9 cellular contexts compared by ENCODE assay signal in the genomic region with DNA sequence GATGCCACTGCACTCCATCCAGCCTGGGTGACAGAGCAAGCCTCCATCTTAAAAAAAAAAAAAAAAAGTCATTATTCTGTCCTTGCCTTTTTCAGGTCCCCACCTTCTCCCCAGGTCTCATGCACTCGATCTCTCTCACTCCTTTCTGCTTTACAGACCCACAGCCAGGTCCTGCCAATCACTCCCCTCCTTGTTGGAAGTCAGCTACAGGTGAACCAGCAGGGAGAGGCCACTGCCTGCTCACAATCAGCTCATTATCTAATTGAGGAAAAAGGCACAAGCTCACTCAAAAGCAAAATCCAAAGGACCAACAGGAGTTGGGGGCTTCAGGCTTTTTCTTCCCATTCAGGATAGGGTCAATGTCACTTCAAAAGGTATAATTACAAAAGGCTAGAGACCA. TPM values are rescaled to one million over a fixed set of nuclear protein-coding genes. Genes with fewer than 3 reads are reported as not detected.
DNase-seq lines count a peak whose midpoint lies in the region; ATAC-seq lines count a peak whose summit lies in the region.
"Had no signal": no experiment of that assay in that cellular context is flagged by ENCODE, and none has a peak within 500 bp of the region (broad histone marks: within the 10 kb centered on the region; RNA-seq: fewer than 3 reads in every experiment).

No MANE protein-coding gene starts in this region.

- H3K4me3 Mint-ChIP-seq in activated CD8-positive, alpha-beta T cell treated with anti-CD3 and anti-CD28 coated beads, Interleukin-2, amount 10 ng/mL, durations not matched to agents 7 days and 5 days: peak overlapping the region; percentile 89
- peak overlapping the region; percentile 88 for H3K4me3 Mint-ChIP-seq in stimulated activated effector memory CD8-positive, alpha-beta T cell treated with anti-CD3 and anti-CD28 coated beads, Interleukin-12 subunit alpha, Interleukin-12 subunit beta, amount 100 ng/mL, for 72 hours

- no peaks in the 10 kb centered on the region for H3K27me3 Mint-ChIP-seq in activated CD8-positive, alpha-beta T cell treated with anti-CD3 and anti-CD28 coated beads, Interleukin-2, amount 10 ng/mL, durations not matched to agents 7 days and 5 days (ENCODE audit: low read depth)

- H3K4me3 ChIP-seq in iPS-11a (ENCODE audit: low read depth, low read length): peak overlapping the region; percentile 8

- CTCF ChIA-PET in activated CD8-positive, alpha-beta T cell treated with anti-CD3 and anti-CD28 coated beads, Interleukin-2, amount 10 ng/mL, durations not matched to agents 7 days and 5 days (lab: Charles Lee): interaction anchor here (1.4 kb wide), 1 partner anchor 182 kb away, joined by 3 read pairs; no protein-coding TSS in a partner anchor

- H3K36me3 Mint-ChIP-seq in activated CD8-positive, alpha-beta T cell treated with anti-CD3 and anti-CD28 coated beads, Interleukin-2, amount 10 ng/mL, durations not matched to agents 7 days and 5 days (ENCODE audit: low read depth): peaks cover 34% of the 10 kb centered on the region
- peaks cover 33% of the 10 kb centered on the region for H3K36me3 Mint-ChIP-seq in stimulated activated effector memory CD8-positive, alpha-beta T cell treated with anti-CD3 and anti-CD28 coated beads, Interleukin-12 subunit alpha, Interleukin-12 subunit beta, amount 100 ng/mL, for 72 hours

- no peak for ATAC-seq in activated CD8-positive, alpha-beta T cell treated with anti-CD3 and anti-CD28 coated beads, Interleukin-2, amount 10 ng/mL, durations not matched to agents 7 days and 5 days
- ATAC-seq in stimulated activated effector memory CD8-positive, alpha-beta T cell treated with anti-CD3 and anti-CD28 coated beads, Interleukin-12 subunit alpha, Interleukin-12 subunit beta, amount 100 ng/mL, for 72 hours: no peak
- ATAC-seq in HG03097 (IDR thresholded peaks at IDR 0.05; ENCODE audit: low FRiP score, unreplicated experiment) (no peak), GM18867 (IDR thresholded peaks at IDR 0.05; ENCODE audit: unreplicated experiment) (no peak)

- H3K27ac Mint-ChIP-seq in activated CD8-positive, alpha-beta T cell treated with anti-CD3 and anti-CD28 coated beads, Interleukin-2, amount 10 ng/mL, durations not matched to agents 7 days and 5 days: peak overlapping the region; percentile 79
- H3K27ac Mint-ChIP-seq in stimulated activated effector memory CD8-positive, alpha-beta T cell treated with anti-CD3 and anti-CD28 coated beads, Interleukin-12 subunit alpha, Interleukin-12 subunit beta, amount 100 ng/mL, for 72 hours: no peak overlapping the region

- peaks cover 61% of the 10 kb centered on the region for H3K4me1 Mint-ChIP-seq in activated CD8-positive, alpha-beta T cell treated with anti-CD3 and anti-CD28 coated beads, Interleukin-2, amount 10 ng/mL, durations not matched to agents 7 days and 5 days (ENCODE audit: low read depth)
- peaks cover 61% of the 10 kb centered on the region for H3K4me1 Mint-ChIP-seq in stimulated activated effector memory CD8-positive, alpha-beta T cell treated with anti-CD3 and anti-CD28 coated beads, Interleukin-12 subunit alpha, Interleukin-12 subunit beta, amount 100 ng/mL, for 72 hours

- POLR2A ChIA-PET in activated CD8-positive, alpha-beta T cell treated with anti-CD3 and anti-CD28 coated beads, Interleukin-2, amount 10 ng/mL, durations not matched to agents 7 days and 5 days (lab: Charles Lee): interaction anchor here (1.0 kb wide), 1 partner anchor 18 kb away, joined by 3 read pairs; no protein-coding TSS in a partner anchor

- DNase-seq in NCI-H748 (lab: John Stamatoyannopoulos, UW; ENCODE audit: unreplicated experiment) (peak; percentile 16), NCI-H748 treated with DMSO at 0.1 percent for 48 hours (lab: John Stamatoyannopoulos, UW) (no peak), hypothalamus (lab: John Stamatoyannopoulos, UW) (no peak)
- DNase-seq in activated CD8-positive, alpha-beta T cell treated with anti-CD3 and anti-CD28 coated beads, Interleukin-2, amount 10 ng/mL, durations not matched to agents 7 days and 5 days: no peak
- no peak for DNase-seq in stimulated activated effector memory CD8-positive, alpha-beta T cell treated with anti-CD3 and anti-CD28 coated beads, Interleukin-12 subunit alpha, Interleukin-12 subunit beta, amount 100 ng/mL, for 72 hours (ENCODE audit: low spot score in 2 of 2)
- DNase-seq: stimulated activated CD4-positive, alpha-beta T cell treated with anti-CD3 and anti-CD28 coated beads, Interleukin-2, amount 100 ng/mL, for 48 hours had no signal

- peaks cover 6% of the 10 kb centered on the region for H3K9me3 Mint-ChIP-seq in activated CD8-positive, alpha-beta T cell treated with anti-CD3 and anti-CD28 coated beads, Interleukin-2, amount 10 ng/mL, durations not matched to agents 7 days and 5 days (ENCODE audit: insufficient read depth)
- peaks cover 2% of the 10 kb centered on the region for H3K9me3 Mint-ChIP-seq in stimulated activated effector memory CD8-positive, alpha-beta T cell treated with anti-CD3 and anti-CD28 coated beads, Interleukin-12 subunit alpha, Interleukin-12 subunit beta, amount 100 ng/mL, for 72 hours

RNA-seq across cellular contexts. Expression of a gene that starts 2.0 kb away (rescaled TPM):
- total RNA-seq in activated CD8-positive, alpha-beta T cell treated with anti-CD3 and anti-CD28 coated beads, Interleukin-2, amount 10 ng/mL, durations not matched to agents 7 days and 5 days: 10 to 100 TPM; 41.5 to 47.1 TPM

RNA-seq across cellular contexts. Expression of a gene that starts 14.1 kb away (rescaled TPM):
- total RNA-seq in activated CD8-positive, alpha-beta T cell treated with anti-CD3 and anti-CD28 coated beads, Interleukin-2, amount 10 ng/mL, durations not matched to agents 7 days and 5 days: 10 to 100 TPM; 29.0 to 30.5 TPM
